Comparison of ENCODE assay signal across 34 cellular contexts in the genomic region with DNA sequence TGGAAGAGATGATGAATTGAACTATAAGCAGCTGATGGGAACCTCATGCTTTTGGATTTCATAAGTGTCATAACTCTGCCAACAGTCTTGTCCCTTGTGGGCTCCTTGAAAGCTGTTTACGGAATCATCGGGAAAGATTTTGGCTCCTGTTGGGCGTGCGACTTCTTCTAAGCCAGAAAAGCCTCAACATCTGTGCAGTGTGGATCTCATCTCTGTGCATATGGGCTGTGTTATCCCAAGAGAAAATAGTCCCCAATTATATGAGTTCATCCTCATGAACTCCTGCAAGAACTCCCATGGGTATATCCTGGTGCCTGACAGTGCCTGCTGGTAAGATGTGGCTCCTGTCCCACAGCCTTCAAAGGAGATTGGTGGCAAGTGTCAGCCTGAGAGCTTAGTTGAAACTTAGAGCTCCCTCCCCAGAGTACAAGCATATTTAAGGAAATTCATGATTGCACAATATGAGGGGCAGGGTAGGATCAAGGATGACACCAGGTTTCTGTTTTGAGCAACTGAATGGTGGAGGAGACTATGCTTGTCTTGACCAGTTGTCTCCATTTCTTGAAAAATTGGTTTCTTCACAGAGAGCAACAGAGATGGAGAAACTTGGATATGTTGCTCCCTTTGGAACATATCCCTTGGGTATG.
DNase-seq lines count a peak whose midpoint lies in the region; ATAC-seq, FAIRE-seq and TF ChIP-seq lines count a peak whose summit lies in the region.
"Had no signal": no experiment of that assay in that cellular context is flagged by ENCODE, and none has a peak within 500 bp of the region (broad histone marks: within the 10 kb centered on the region; RNA-seq: fewer than 3 reads in every experiment).

No MANE protein-coding gene starts in this region.

- H3K4me2 ChIP-seq in HepG2 (ENCODE audit: low read depth, low read length): no peak overlapping the region
- H3K4me2 ChIP-seq: A549, smooth muscle cell had no signal

- H2AFZ ChIP-seq in HepG2 (ENCODE audit: low read length): no peak overlapping the region

- H3K79me2 ChIP-seq in HepG2 (ENCODE audit: insufficient read depth, low read length): no peaks in the 10 kb centered on the region

- no peak for TF ChIP-seq POLR2A in HepG2 (IDR thresholded peaks at IDR 0.05; ENCODE audit: insufficient read depth in 1 of 2, low read depth in 2 of 2, low read length in 2 of 2)
- TF ChIP-seq POLR2A in right lobe of liver (IDR thresholded peaks at IDR 0.05): no peak

- H3K27ac ChIP-seq in HepG2 (ENCODE audit: extremely low read length, insufficient read depth, low read length) (no peak overlapping the region), right lobe of liver (no peak overlapping the region), right cardiac atrium (ENCODE audit: low read length) (no peak overlapping the region)
- H3K27ac ChIP-seq: A549, ascending aorta, SJSA1 had no signal

- no peak overlapping the region for H3K9ac ChIP-seq in HepG2 (ENCODE audit: insufficient read depth, low read depth, low read length)

- H3K27ac Mint-ChIP-seq in activated T-cell treated with anti-CD3 and anti-CD28 coated beads, Interleukin-2, amount 50 U/mL, for 24 hours: no peak overlapping the region
- H3K27ac Mint-ChIP-seq in endothelial cell (ENCODE audit: unreplicated experiment): no peak overlapping the region
- H3K27ac Mint-ChIP-seq: activated CD4-positive, alpha-beta T cell treated with anti-CD3 and anti-CD28 coated beads, Interleukin-2, amount 10 ng/mL, durations not matched to agents 24 days and 14 days; activated naive CD8-positive, alpha-beta T cell treated with anti-CD3 and anti-CD28 coated beads for 36 hours; natural killer cell had no signal

- FAIRE-seq in HepG2 (lab: Jason Lieb, UNC): no peak
- FAIRE-seq: A549, colon, GM12891, K562, RCC 7860, urothelium cell line had no signal

- no peak for ATAC-seq in HepG2
- no peak for ATAC-seq in right lobe of liver
- ATAC-seq in right cardiac atrium: peak; percentile 42 to 61
- no peak for ATAC-seq in GM19395 (IDR thresholded peaks at IDR 0.05; ENCODE audit: unreplicated experiment)
- no peak for ATAC-seq in HG02884 (IDR thresholded peaks at IDR 0.05; ENCODE audit: unreplicated experiment)
- ATAC-seq: A549, K562, mucosa of descending colon, natural killer cell had no signal

- no peaks in the 10 kb centered on the region for H3K9me3 Mint-ChIP-seq in activated T-cell treated with anti-CD3 and anti-CD28 coated beads, Interleukin-2, amount 50 U/mL, for 24 hours
- no peaks in the 10 kb centered on the region for H3K9me3 Mint-ChIP-seq in endothelial cell (ENCODE audit: unreplicated experiment)
- H3K9me3 Mint-ChIP-seq: activated CD4-positive, alpha-beta T cell treated with anti-CD3 and anti-CD28 coated beads, Interleukin-2, amount 10 ng/mL, durations not matched to agents 24 days and 14 days; activated naive CD8-positive, alpha-beta T cell treated with anti-CD3 and anti-CD28 coated beads for 36 hours had no signal

- intact Hi-C loops in HepG2 (cut with micrococcal nuclease; ENCODE audit: unreplicated experiment): no loop called here
- intact Hi-C loops in right lobe of liver (cut with DNase I): no loop called here
- intact Hi-C loops in right cardiac atrium (cut with DNase I): no loop called here

- BruUV-seq in HepG2 (replicated peaks; lab: Mats Ljungman, UMichigan): no TSS peak

- H3K4me3 ChIP-seq in HepG2 (replicated peaks in 1 of 3; ENCODE audit: insufficient read depth in 1 of 3, low read depth in 2 of 3, low read length in 3 of 3) (no peak overlapping the region), right lobe of liver (no peak overlapping the region), right cardiac atrium (ENCODE audit: low read length) (no peak overlapping the region)
- H3K4me3 ChIP-seq: A549, ascending aorta, K562, mucosa of descending colon, SJSA1, smooth muscle cell had no signal

- no peak for TF ChIP-seq RAD21 in HepG2 (CRISPR knock-in tag; IDR thresholded peaks at IDR 0.05)

- CTCF ChIA-PET in HepG2 (lab: Yijun Ruan, JAX; ENCODE audit: low intra/inter-chr PET ratio, low total read pairs): no interaction called here

- H3K4me1 ChIP-seq in HepG2 (ENCODE audit: insufficient read depth, low read length) (no peaks in the 10 kb centered on the region), right lobe of liver (peaks cover 0 to 6% (median 0%) of the 10 kb centered on the region in 4 donors), right cardiac atrium (ENCODE audit: control insufficient read depth, insufficient read depth, low read length) (no peaks in the 10 kb centered on the region)
- H3K4me1 ChIP-seq: A549, SJSA1 had no signal

- no peaks in the 10 kb centered on the region for H3K9me3 ChIP-seq in HepG2 (ENCODE audit: low read length)
- no peaks in the 10 kb centered on the region for H3K9me3 ChIP-seq in right lobe of liver
- no peaks in the 10 kb centered on the region for H3K9me3 ChIP-seq in right cardiac atrium (ENCODE audit: control insufficient read depth, low read length)
- H3K9me3 ChIP-seq: A549, ascending aorta, mucosa of descending colon, SJSA1 had no signal

- H3K4me3 Mint-ChIP-seq in activated T-cell treated with anti-CD3 and anti-CD28 coated beads, Interleukin-2, amount 50 U/mL, for 24 hours: no peak overlapping the region
- no peak overlapping the region for H3K4me3 Mint-ChIP-seq in endothelial cell (ENCODE audit: unreplicated experiment)
- H3K4me3 Mint-ChIP-seq: activated CD4-positive, alpha-beta T cell treated with anti-CD3 and anti-CD28 coated beads, Interleukin-2, amount 10 ng/mL, durations not matched to agents 24 days and 14 days; activated naive CD8-positive, alpha-beta T cell treated with anti-CD3 and anti-CD28 coated beads for 36 hours; natural killer cell had no signal

- H3K27me3 ChIP-seq in HepG2 (ENCODE audit: control insufficient read depth in 1 of 2, insufficient read depth in 2 of 2, low read length in 2 of 2) (no peaks in the 10 kb centered on the region), right lobe of liver (no peaks in the 10 kb centered on the region), right cardiac atrium (ENCODE audit: control insufficient read depth, insufficient read depth) (no peaks in the 10 kb centered on the region)
- H3K27me3 ChIP-seq: ascending aorta, SJSA1 had no signal

- TF ChIP-seq EP300 in HepG2 (IDR thresholded peaks at IDR 0.05; ENCODE audit: low read depth in 2 of 2, low read length in 2 of 2): no peak
- no peak for TF ChIP-seq EP300 in HepG2 (CRISPR knock-in tag; IDR thresholded peaks at IDR 0.05; ENCODE audit: borderline replicate concordance)

- TF ChIP-seq CTCF in HepG2 (CRISPR knock-in tag; IDR thresholded peaks at IDR 0.05) (no peak), right lobe of liver (IDR thresholded peaks at IDR 0.05) (no peak), endothelial cell (IDR thresholded peaks at IDR 0.05; ENCODE audit: unreplicated experiment) (no peak)

- H3K4me1 Mint-ChIP-seq in activated T-cell treated with anti-CD3 and anti-CD28 coated beads, Interleukin-2, amount 50 U/mL, for 24 hours (ENCODE audit: low read depth): no peaks in the 10 kb centered on the region
- no peaks in the 10 kb centered on the region for H3K4me1 Mint-ChIP-seq in endothelial cell (ENCODE audit: unreplicated experiment)
- H3K4me1 Mint-ChIP-seq: activated CD4-positive, alpha-beta T cell treated with anti-CD3 and anti-CD28 coated beads, Interleukin-2, amount 10 ng/mL, durations not matched to agents 24 days and 14 days; activated naive CD8-positive, alpha-beta T cell treated with anti-CD3 and anti-CD28 coated beads for 36 hours; natural killer cell had no signal

- H3K36me3 ChIP-seq in HepG2 (replicated peaks in 1 of 2; ENCODE audit: control insufficient read depth in 1 of 2, insufficient read depth in 2 of 2, low read length in 2 of 2) (no peaks in the 10 kb centered on the region), right lobe of liver (no peaks in the 10 kb centered on the region)
- H3K36me3 ChIP-seq: SJSA1 had no signal

- no peaks in the 10 kb centered on the region for H3K36me3 Mint-ChIP-seq in activated T-cell treated with anti-CD3 and anti-CD28 coated beads, Interleukin-2, amount 50 U/mL, for 24 hours (ENCODE audit: low read depth)
- H3K36me3 Mint-ChIP-seq in endothelial cell (ENCODE audit: low read depth, unreplicated experiment): no peaks in the 10 kb centered on the region
- H3K36me3 Mint-ChIP-seq: activated naive CD8-positive, alpha-beta T cell treated with anti-CD3 and anti-CD28 coated beads for 36 hours; natural killer cell had no signal

- POLR2A ChIA-PET in HepG2 (lab: Yijun Ruan, JAX): no interaction called here

- in situ Hi-C loops in HepG2 (cut with HindIII; ENCODE audit: extremely low pct_ligation_motif_present, low pct_unique_long_range_greater_than_20kb): no loop called here

- H3K27me3 Mint-ChIP-seq in activated T-cell treated with anti-CD3 and anti-CD28 coated beads, Interleukin-2, amount 50 U/mL, for 24 hours: peaks cover 10% of the 10 kb centered on the region
- no peaks in the 10 kb centered on the region for H3K27me3 Mint-ChIP-seq in endothelial cell (ENCODE audit: unreplicated experiment)
- H3K27me3 Mint-ChIP-seq: activated CD4-positive, alpha-beta T cell treated with anti-CD3 and anti-CD28 coated beads, Interleukin-2, amount 10 ng/mL, durations not matched to agents 24 days and 14 days had no signal

- WGBS in HepG2 (ENCODE audit: low lambda C conversion rate): 50% methylated on average over 4 of the region's 4 CpGs
- WGBS in right lobe of liver (ENCODE audit: insufficient coverage, low coverage, low lambda C conversion rate, missing lambda C conversion rate): no CpG with 5 or more reads among the region's 4 CpGs
- 81% methylated on average over 4 of the region's 4 CpGs for WGBS in right cardiac atrium

- DNase-seq in HepG2 (ENCODE audit: low spot score): no peak
- no peak for DNase-seq in right lobe of liver
- DNase-seq in fibroblast of gingiva (ENCODE audit: low read depth): peak; percentile 41
- peak in 2 of 3 donors; percentile 31 to 51 for DNase-seq in right cardiac atrium
- no peak for DNase-seq in activated T-cell treated with anti-CD3 and anti-CD28 coated beads, Interleukin-2, amount 50 U/mL, for 24 hours
- DNase-seq in endothelial cell (ENCODE audit: low spot score): no peak
- DNase-seq: activated CD4-positive, alpha-beta T cell treated with anti-CD3 and anti-CD28 coated beads, Interleukin-2, amount 10 ng/mL, durations not matched to agents 24 days and 14 days; activated CD8-positive, alpha-beta memory T cell treated with anti-CD3 and anti-CD28 coated beads for 24 hours; activated effector memory CD4-positive, alpha-beta T cell treated with anti-CD3 and anti-CD28 coated beads, Interleukin-2, amount 50 U/mL, for 16 hours; activated naive CD8-positive, alpha-beta T cell treated with anti-CD3 and anti-CD28 coated beads for 36 hours; activated T-cell treated with anti-CD3 and anti-CD28 coated beads, Interleukin-2, amount 50 U/mL, for 1 hour; effector CD4-positive, alpha-beta T cell; H7; mammary epithelial cell; mucosa of descending colon; natural killer cell; NCI-H2029; NCI-H2227 treated with DMSO at 0.1 percent for 48 hours; NCI-H748 treated with DMSO at 0.1 percent for 48 hours; occipital lobe; stimulated activated CD4-positive, alpha-beta T cell treated with anti-CD3 and anti-CD28 coated beads, Interleukin-1b, Interleukin-23, amount 100 ng/mL, for 48 hours; stimulated activated naive CD4-positive, alpha-beta T cell treated with Interleukin-2 at 50 U/mL for 16 hours; T-helper 9 cell had no signal

- no peaks in the 10 kb centered on the region for H4K20me1 ChIP-seq in HepG2 (ENCODE audit: insufficient read depth, low read length)

TF ChIP-seq in HepG2, 621 proteins besides CTCF, POLR2A, EP300 and RAD21 (continues in another document):
- no peak for TF ChIP-seq SOX5 (CRISPR knock-in tag; IDR thresholded peaks at IDR 0.05; ENCODE audit: borderline replicate concordance)

Comparison
In these comparisons a context has a peak if more than half of its experiments do, and no peak if none do; other contexts are left out.
1. ATAC-seq: peak in right cardiac atrium (2 of 2); none in HepG2 (single experiment), right lobe of liver (0 of 4), GM19395 (single experiment) and HG02884 (single experiment).
2. DNase-seq: peak in fibroblast of gingiva (single experiment) and right cardiac atrium (2 of 3); none in HepG2 (single experiment), right lobe of liver (0 of 3), activated T-cell treated with anti-CD3 and anti-CD28 coated beads, Interleukin-2, amount 50 U/mL, for 24 hours (single experiment) and endothelial cell (single experiment).